ENCODE assay signal across 21 cellular contexts in genomic region chr16:85999778-86000177, GRCh38.
DNase-seq lines count a peak whose midpoint lies in the region; ATAC-seq, FAIRE-seq and TF ChIP-seq lines count a peak whose summit lies in the region.
"Had no signal": no experiment of that assay in that cellular context is flagged by ENCODE, and none has a peak within 500 bp of the region (broad histone marks: within the 10 kb centered on the region; RNA-seq: fewer than 3 reads in every experiment).

No MANE protein-coding gene starts in this region.

- POLR2A ChIA-PET in activated B cell treated with CpG ODN at 0.5 μM for 24 hours (lab: Charles Lee), result interaction anchor here (1.6 to 2.3 kb wide), 2 partner anchors 10 to 101 kb away, joined by 6 to 8 read pairs; partner anchors contain the start of gene IRF8

- CTCF ChIA-PET in activated B cell treated with CpG ODN at 0.5 μM for 24 hours (lab: Charles Lee), result interaction anchor here (1.5 to 4.3 kb wide), 2 partner anchors 11 to 179 kb away, joined by 4 to 31 read pairs; no protein-coding TSS in a partner anchor

- TF ChIP-seq CTCF in activated B cell treated with CpG ODN at 0.5 μM for 24 hours (IDR thresholded peaks at IDR 0.05), result no peak

- H3K36me3 Mint-ChIP-seq in activated B cell treated with CpG ODN at 0.5 μM for 24 hours (ENCODE audit: low read depth), result no peaks in the 10 kb centered on the region

- no peak for ATAC-seq in activated B cell treated with CpG ODN at 0.5 μM for 24 hours (ENCODE audit: low read depth)
- ATAC-seq: A549, HepG2, K562 had no signal

- peaks cover 78% of the 10 kb centered on the region for H3K4me1 Mint-ChIP-seq in activated B cell treated with CpG ODN at 0.5 μM for 24 hours

- no peak overlapping the region for H3K4me3 Mint-ChIP-seq in activated B cell treated with CpG ODN at 0.5 μM for 24 hours
- H3K4me3 Mint-ChIP-seq: CD4-positive, alpha-beta T cell had no signal

- no peak overlapping the region for H3K27ac Mint-ChIP-seq in activated B cell treated with CpG ODN at 0.5 μM for 24 hours
- H3K27ac Mint-ChIP-seq: CD4-positive, alpha-beta T cell had no signal

- intact Hi-C loops in activated B cell treated with CpG ODN at 0.5 μM for 24 hours (cut with micrococcal nuclease), result loop anchor here (10.0 kb wide), 1 partner anchor 445 kb away; no protein-coding TSS in a partner anchor
- intact Hi-C loops in posterior vena cava (cut with DNase I), result no loop called here

- H3K27me3 Mint-ChIP-seq in activated B cell treated with CpG ODN at 0.5 μM for 24 hours, result no peaks in the 10 kb centered on the region
- H3K27me3 Mint-ChIP-seq: CD4-positive, alpha-beta T cell had no signal

- FAIRE-seq in RCC 7860 (lab: Jason Lieb, UNC), result no peak
- FAIRE-seq: A549, HepG2, K562 had no signal

- no peaks in the 10 kb centered on the region for H3K9me3 Mint-ChIP-seq in activated B cell treated with CpG ODN at 0.5 μM for 24 hours
- H3K9me3 Mint-ChIP-seq: CD4-positive, alpha-beta T cell had no signal

- peak; percentile 20 for DNase-seq in activated CD8-positive, alpha-beta memory T cell treated with anti-CD3 and anti-CD28 coated beads, Interleukin-2, amount 50 U/mL, for 48 hours
- no peak for DNase-seq in activated CD8-positive, alpha-beta memory T cell treated with anti-CD3 and anti-CD28 coated beads, Interleukin-2, amount 50 U/mL, for 4 hours
- DNase-seq in activated B cell treated with CpG ODN at 0.5 μM for 24 hours (peak; percentile 4), posterior vena cava (ENCODE audit: low spot score) (peak; percentile 15), RCC 7860 (ENCODE audit: low spot score) (no peak), 8988T (no peak), cortex of kidney (lab: John Stamatoyannopoulos, UW) (no peak)
- DNase-seq: CD4-positive, alpha-beta T cell; COR-L47; DMS79 treated with DMSO at 0.1 percent for 48 hours; H7; MG63; NCI-H1417; NCI-H1694 treated with DMSO at 0.1 percent for 48 hours; NCI-H2081 treated with DMSO at 0.1 percent for 48 hours; NCI-H446; NCI-H526; Peyer's patch had no signal

Comparison
In these comparisons a context has a peak if more than half of its experiments do, and no peak if none do; other contexts are left out.
1. DNase-seq: peak in activated CD8-positive, alpha-beta memory T cell treated with anti-CD3 and anti-CD28 coated beads, Interleukin-2, amount 50 U/mL, for 48 hours (single experiment), activated B cell treated with CpG ODN at 0.5 μM for 24 hours (single experiment) and posterior vena cava (single experiment); none in activated CD8-positive, alpha-beta memory T cell treated with anti-CD3 and anti-CD28 coated beads, Interleukin-2, amount 50 U/mL, for 4 hours (single experiment), RCC 7860 (single experiment), 8988T (single experiment) and cortex of kidney (single experiment).